ENCODE assay signal across 30 cellular contexts in the genomic region with DNA sequence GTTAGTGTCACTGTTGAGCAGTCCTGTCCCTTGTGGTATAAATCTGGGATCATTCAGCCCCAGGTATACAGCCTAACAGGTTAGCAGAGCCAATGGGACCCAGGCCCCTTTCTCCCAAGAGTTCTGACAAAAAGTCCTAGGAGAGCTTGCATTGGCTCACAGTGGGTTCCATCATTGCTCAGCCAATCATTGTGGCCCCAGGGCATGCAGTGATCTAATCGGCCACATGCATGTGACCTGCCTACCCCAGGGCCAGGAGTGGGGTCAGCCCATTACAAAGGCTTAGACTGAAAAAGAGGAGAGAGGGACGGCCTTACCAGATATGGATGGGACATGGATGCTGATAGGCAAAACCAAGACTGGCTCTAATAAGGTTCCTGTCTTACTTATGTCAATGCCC. TPM values are rescaled to one million over a fixed set of nuclear protein-coding genes. Genes with fewer than 3 reads are reported as not detected.
"Had no signal": no experiment of that assay in that cellular context is flagged by ENCODE, and none has a peak within 500 bp of the region (broad histone marks: within the 10 kb centered on the region; RNA-seq: fewer than 3 reads in every experiment).

No MANE protein-coding gene starts in this region.

- H3K9ac ChIP-seq: neural progenitor cell had no signal

- H3K4me1 Mint-ChIP-seq: nephron had no signal

- H3K4me1 ChIP-seq: gastrocnemius medialis, neural progenitor cell, psoas muscle had no signal

- H3K36me3 ChIP-seq: gastrocnemius medialis, left lung, neural progenitor cell, ovary, sigmoid colon, stomach, thoracic aorta, upper lobe of left lung had no signal

- H3K4me3 Mint-ChIP-seq: naive thymus-derived CD4-positive, alpha-beta T cell; nephron; stimulated activated effector memory CD8-positive, alpha-beta T cell treated with anti-CD3 and anti-CD28 coated beads, Interleukin-12 subunit alpha, Interleukin-12 subunit beta, amount 100 ng/mL, for 72 hours had no signal

- H3K36me3 Mint-ChIP-seq: neural progenitor cell; stimulated activated effector memory CD8-positive, alpha-beta T cell treated with anti-CD3 and anti-CD28 coated beads, Interleukin-12 subunit alpha, Interleukin-12 subunit beta, amount 100 ng/mL, for 72 hours had no signal

- H3K4me3 ChIP-seq: dorsolateral prefrontal cortex, gastrocnemius medialis, left lung, neural progenitor cell, ovary, psoas muscle, sigmoid colon, stomach, thoracic aorta, tibial nerve, upper lobe of left lung had no signal

- DNase-seq: dorsolateral prefrontal cortex; effector CD4-positive, alpha-beta T cell; foreskin fibroblast; gastrocnemius medialis; head of caudate nucleus; left cardiac atrium; left lung; mesenchymal stem cell; midbrain; naive thymus-derived CD4-positive, alpha-beta T cell; nucleus accumbens; ovary; psoas muscle; right cardiac atrium; sigmoid colon; stimulated activated CD4-positive, alpha-beta T cell treated with anti-CD3 and anti-CD28 coated beads, Interleukin-2, amount 100 ng/mL, for 24 hours; stimulated activated CD4-positive, alpha-beta T cell treated with anti-CD3 and anti-CD28 coated beads, Interleukin-4, amount 100 ng/mL, for 24 hours; stimulated activated naive CD4-positive, alpha-beta T cell treated with Interleukin-2 at 50 U/mL for 16 hours; stomach; upper lobe of left lung had no signal

- H2AFZ ChIP-seq: neural progenitor cell had no signal

- H3K4me2 ChIP-seq: neural progenitor cell had no signal

- H3K9me3 Mint-ChIP-seq: stimulated activated effector memory CD8-positive, alpha-beta T cell treated with anti-CD3 and anti-CD28 coated beads, Interleukin-12 subunit alpha, Interleukin-12 subunit beta, amount 100 ng/mL, for 72 hours had no signal

- ATAC-seq: esophagus mucosa; gastrocnemius medialis; left cardiac atrium; left lung; naive thymus-derived CD4-positive, alpha-beta T cell; psoas muscle; right cardiac atrium; stimulated activated effector memory CD8-positive, alpha-beta T cell treated with anti-CD3 and anti-CD28 coated beads, Interleukin-12 subunit alpha, Interleukin-12 subunit beta, amount 100 ng/mL, for 72 hours had no signal

- H3K27me3 ChIP-seq: gastrocnemius medialis, ovary had no signal

- H3K27ac ChIP-seq: dorsolateral prefrontal cortex, epithelial cell of prostate, gastrocnemius medialis, left lung, neural progenitor cell, ovary, psoas muscle, sigmoid colon, stomach, thoracic aorta, tibial nerve, upper lobe of left lung had no signal

- H3K27ac Mint-ChIP-seq: naive thymus-derived CD4-positive, alpha-beta T cell; nephron; neural progenitor cell; stimulated activated effector memory CD8-positive, alpha-beta T cell treated with anti-CD3 and anti-CD28 coated beads, Interleukin-12 subunit alpha, Interleukin-12 subunit beta, amount 100 ng/mL, for 72 hours had no signal

- H3K9me3 ChIP-seq: gastrocnemius medialis, left lung, ovary, psoas muscle, sigmoid colon, stomach, thoracic aorta, tibial nerve, upper lobe of left lung had no signal

- FAIRE-seq: colon, urothelium cell line had no signal

RNA-seq across cellular contexts. Expression of a gene that starts 41.1 kb away (rescaled TPM):
- total RNA-seq: lung microvascular endothelial cell had no signal
